14 cellular contexts compared by ENCODE assay signal in the genomic region with DNA sequence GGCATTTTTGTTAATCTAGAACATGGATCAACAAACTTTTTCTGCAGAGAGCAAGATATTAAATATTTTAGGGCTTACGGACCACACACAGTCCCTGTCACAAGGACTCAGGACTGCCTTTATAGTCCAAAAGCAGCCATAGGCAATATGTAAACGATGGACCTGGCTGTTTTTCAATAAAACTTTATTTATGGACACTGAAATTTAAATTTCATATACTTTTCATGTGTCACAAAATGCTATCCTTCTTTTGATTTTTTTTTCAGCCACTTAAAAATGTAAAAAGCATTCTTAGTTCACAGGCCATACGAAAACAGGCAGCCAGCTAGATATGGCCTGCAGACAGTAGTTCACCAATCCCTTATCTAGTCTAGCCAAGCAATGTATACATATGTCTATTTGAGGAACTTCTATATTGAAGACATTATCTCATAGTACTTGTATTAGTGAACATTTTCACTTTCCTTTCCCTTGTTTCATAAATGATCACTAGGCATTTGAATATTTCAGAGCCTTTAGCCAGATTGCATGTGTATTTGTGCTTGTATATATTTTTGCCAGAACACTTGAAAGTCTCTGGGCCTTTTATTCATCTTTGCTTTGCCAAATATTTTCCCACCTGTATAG.
DNase-seq lines count a peak whose midpoint lies in the region; ATAC-seq and TF ChIP-seq lines count a peak whose summit lies in the region.
"Had no signal": no experiment of that assay in that cellular context is flagged by ENCODE, and none has a peak within 500 bp of the region (broad histone marks: within the 10 kb centered on the region; RNA-seq: fewer than 3 reads in every experiment).

No MANE protein-coding gene starts in this region.

- H3K9me3 ChIP-seq in PC-9 (ENCODE audit: insufficient read depth, low read depth), result no peaks in the 10 kb centered on the region
- H3K9me3 ChIP-seq: breast epithelium, Peyer's patch had no signal

- DNase-seq in PC-9 (no peak), nephron progenitor cell (no peak)
- DNase-seq in activated naive CD4-positive, alpha-beta T cell treated with Interleukin-2 at 50 U/mL for 16 hours, result no peak
- no peak for DNase-seq in activated CD4-positive, alpha-beta T cell treated with anti-CD3 and anti-CD28 coated beads, Interleukin-2, amount 50 U/mL, for 1 hour
- DNase-seq: GF-D8; naive thymus-derived CD4-positive, alpha-beta T cell; NCI-H1694; Peyer's patch; stimulated activated naive CD8-positive, alpha-beta T cell treated with anti-CD3 and anti-CD28 coated beads, Interleukin-15, amount 100 ng/mL, for 72 hours had no signal

- intact Hi-C loops in PC-9 (cut with micrococcal nuclease; ENCODE audit: unreplicated experiment), result no loop called here

- H3F3A ChIP-seq in PC-9 (ENCODE audit: insufficient read depth, low read depth), result no peaks in the 10 kb centered on the region

- H3K36me3 Mint-ChIP-seq in nephron progenitor cell (ENCODE audit: low read depth), result no peaks in the 10 kb centered on the region

- H3K9me3 Mint-ChIP-seq in nephron progenitor cell, result no peaks in the 10 kb centered on the region
- H3K9me3 Mint-ChIP-seq: stimulated activated naive CD8-positive, alpha-beta T cell treated with anti-CD3 and anti-CD28 coated beads, Interleukin-15, amount 100 ng/mL, for 72 hours had no signal

- H3K4me1 ChIP-seq in PC-9 (replicated peaks; ENCODE audit: insufficient read depth), result peaks cover 10% of the 10 kb centered on the region
- H3K4me1 ChIP-seq: breast epithelium, Peyer's patch had no signal

- H3K27me3 ChIP-seq in PC-9 (ENCODE audit: insufficient read depth, low read depth), result no peaks in the 10 kb centered on the region
- H3K27me3 ChIP-seq: Peyer's patch had no signal

- no peaks in the 10 kb centered on the region for H3K79me2 ChIP-seq in PC-9 (ENCODE audit: low read depth)

- peaks cover 3% of the 10 kb centered on the region for H3K27me3 Mint-ChIP-seq in nephron progenitor cell (ENCODE audit: low read depth, poor library complexity)
- H3K27me3 Mint-ChIP-seq: naive thymus-derived CD4-positive, alpha-beta T cell; stimulated activated naive CD8-positive, alpha-beta T cell treated with anti-CD3 and anti-CD28 coated beads, Interleukin-15, amount 100 ng/mL, for 72 hours had no signal

- no peaks in the 10 kb centered on the region for H3K4me1 Mint-ChIP-seq in nephron progenitor cell
- H3K4me1 Mint-ChIP-seq: naive thymus-derived CD4-positive, alpha-beta T cell; stimulated activated naive CD8-positive, alpha-beta T cell treated with anti-CD3 and anti-CD28 coated beads, Interleukin-15, amount 100 ng/mL, for 72 hours had no signal

- ATAC-seq in GM18499 (IDR thresholded peaks at IDR 0.05; ENCODE audit: insufficient read depth, unreplicated experiment), result peak; percentile 100
- ATAC-seq in GM19455 (IDR thresholded peaks at IDR 0.05; ENCODE audit: unreplicated experiment), result peak; percentile 99
- ATAC-seq in HG02884 (IDR thresholded peaks at IDR 0.05; ENCODE audit: unreplicated experiment), result peak; percentile 100
- ATAC-seq in HG03558 (IDR thresholded peaks at IDR 0.05; ENCODE audit: extremely low read depth, unreplicated experiment), result peak; percentile 100
- ATAC-seq: naive thymus-derived CD4-positive, alpha-beta T cell; stimulated activated naive CD8-positive, alpha-beta T cell treated with anti-CD3 and anti-CD28 coated beads, Interleukin-15, amount 100 ng/mL, for 72 hours had no signal

- no peaks in the 10 kb centered on the region for H3K36me3 ChIP-seq in PC-9 (ENCODE audit: low read depth)
- H3K36me3 ChIP-seq: breast epithelium, Peyer's patch had no signal

- no peak overlapping the region for H3K27ac Mint-ChIP-seq in nephron progenitor cell
- H3K27ac Mint-ChIP-seq: naive thymus-derived CD4-positive, alpha-beta T cell; stimulated activated naive CD8-positive, alpha-beta T cell treated with anti-CD3 and anti-CD28 coated beads, Interleukin-15, amount 100 ng/mL, for 72 hours had no signal

- H4K20me1 ChIP-seq in PC-9 (ENCODE audit: insufficient read depth), result no peaks in the 10 kb centered on the region

- no peak overlapping the region for H3K4me3 ChIP-seq in PC-9
- H3K4me3 ChIP-seq: breast epithelium, Peyer's patch had no signal

- no peak overlapping the region for H3K4me2 ChIP-seq in PC-9

- no TSS peak for BruUV-seq in PC-9 (replicated peaks; lab: Mats Ljungman, UMichigan)

- no peak overlapping the region for H3K27ac ChIP-seq in PC-9
- H3K27ac ChIP-seq: breast epithelium, Peyer's patch had no signal

- CTCF ChIA-PET in PC-9 (lab: Charles Lee), result no interaction called here

- no peak overlapping the region for H2AFZ ChIP-seq in PC-9

- no peak overlapping the region for H3K4me3 Mint-ChIP-seq in nephron progenitor cell
- H3K4me3 Mint-ChIP-seq: naive thymus-derived CD4-positive, alpha-beta T cell; stimulated activated naive CD8-positive, alpha-beta T cell treated with anti-CD3 and anti-CD28 coated beads, Interleukin-15, amount 100 ng/mL, for 72 hours had no signal

- TF ChIP-seq CTCF in PC-9 (conservative IDR thresholded peaks at IDR 0.05), result no peak
- TF ChIP-seq CTCF in nephron progenitor cell (IDR thresholded peaks at IDR 0.05), result no peak

- POLR2A ChIA-PET in PC-9 (lab: Charles Lee; ENCODE audit: unreplicated experiment), result no interaction called here

- H3K9me2 ChIP-seq in PC-9 (ENCODE audit: insufficient read depth), result no peaks in the 10 kb centered on the region
